ENCODE assay signal across 31 cellular contexts in the genomic region with DNA sequence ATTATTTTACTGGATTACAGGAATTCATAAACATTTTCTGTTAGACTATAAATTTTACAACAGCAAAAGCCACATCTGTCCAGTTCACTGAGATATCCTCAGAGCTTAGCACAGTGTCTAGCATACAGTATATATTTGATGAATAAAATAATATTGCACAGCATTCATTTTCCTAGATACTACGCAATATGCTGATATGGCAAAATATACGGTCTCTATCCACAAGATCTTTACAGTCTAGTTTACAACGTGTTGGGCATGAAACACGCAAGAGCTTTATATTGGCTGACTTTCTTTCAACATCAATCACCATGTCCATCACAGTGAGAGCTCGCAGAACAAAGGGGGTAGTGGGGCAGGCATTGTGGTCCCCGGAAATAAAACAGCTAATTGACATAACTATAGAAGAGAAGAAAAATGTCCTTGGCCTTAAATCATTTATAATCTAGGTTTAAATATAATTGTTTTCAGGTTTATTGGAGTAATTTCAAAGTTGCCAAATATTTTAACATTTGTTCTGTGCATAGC.
"Had no signal": no experiment of that assay in that cellular context is flagged by ENCODE, and none has a peak within 500 bp of the region (broad histone marks: within the 10 kb centered on the region; RNA-seq: fewer than 3 reads in every experiment).

No MANE protein-coding gene starts in this region.

- H3K27ac ChIP-seq: colonic mucosa, epithelial cell of prostate, foreskin keratinocyte, gastroesophageal sphincter, hepatocyte, ovary, psoas muscle, skin epidermis, testis, tibial artery, upper lobe of left lung had no signal

- H3K4me3 ChIP-seq: colonic mucosa, gastroesophageal sphincter, heart left ventricle, hepatocyte, lung, ovary, psoas muscle, skin epidermis, spleen, testis, tibial artery, upper lobe of left lung had no signal

- H3K4me2 ChIP-seq: hepatocyte had no signal

- H3K36me3 ChIP-seq: colonic mucosa, ovary had no signal

- DNase-seq: colonic mucosa; effector CD8-positive, alpha-beta T cell; endodermal cell; foreskin keratinocyte; heart left ventricle; kidney; mesenchymal stem cell; midbrain; naive thymus-derived CD8-positive, alpha-beta T cell; nephron progenitor cell; occipital lobe; ovary; posterior cingulate gyrus; psoas muscle; right cardiac atrium; spleen; stimulated activated CD4-positive, alpha-beta T cell treated with anti-CD3 and anti-CD28 coated beads, Interleukin-4, amount 100 ng/mL, for 4 hours; stimulated activated naive CD8-positive, alpha-beta T cell treated with anti-CD3 and anti-CD28 coated beads, Interleukin-15, Interleukin-2, amounts not matched to agents 100 U/mL and 50 U/mL, for 24 hours; substantia nigra; testis; tibial artery; upper lobe of left lung had no signal

- ATAC-seq: esophagus mucosa; foreskin keratinocyte; gastroesophageal sphincter; heart left ventricle; left lobe of liver; naive thymus-derived CD8-positive, alpha-beta T cell; psoas muscle; right cardiac atrium; stimulated activated memory B cell treated with anti-CD40 and anti-IgM and Interleukin-4, amounts not matched to agents 10 μg/mL and 1 μg/mL and 100 μg/mL, for 72 hours; stimulated activated naive CD8-positive, alpha-beta T cell treated with anti-CD3 and anti-CD28 coated beads, Interleukin-15, Interleukin-2, amounts not matched to agents 100 U/mL and 50 U/mL, for 24 hours had no signal

- H3K27me3 ChIP-seq: colonic mucosa, foreskin keratinocyte, gastroesophageal sphincter, heart left ventricle, hepatocyte, ovary, spleen, testis, tibial artery, upper lobe of left lung had no signal

- H3K9me3 ChIP-seq: colonic mucosa, gastroesophageal sphincter, heart left ventricle, ovary, psoas muscle, spleen, testis, tibial artery, upper lobe of left lung had no signal

- FAIRE-seq: kidney, urothelium cell line had no signal

- H3K4me1 ChIP-seq: foreskin keratinocyte had no signal

- H2AFZ ChIP-seq: hepatocyte had no signal
